In the genomic region with DNA sequence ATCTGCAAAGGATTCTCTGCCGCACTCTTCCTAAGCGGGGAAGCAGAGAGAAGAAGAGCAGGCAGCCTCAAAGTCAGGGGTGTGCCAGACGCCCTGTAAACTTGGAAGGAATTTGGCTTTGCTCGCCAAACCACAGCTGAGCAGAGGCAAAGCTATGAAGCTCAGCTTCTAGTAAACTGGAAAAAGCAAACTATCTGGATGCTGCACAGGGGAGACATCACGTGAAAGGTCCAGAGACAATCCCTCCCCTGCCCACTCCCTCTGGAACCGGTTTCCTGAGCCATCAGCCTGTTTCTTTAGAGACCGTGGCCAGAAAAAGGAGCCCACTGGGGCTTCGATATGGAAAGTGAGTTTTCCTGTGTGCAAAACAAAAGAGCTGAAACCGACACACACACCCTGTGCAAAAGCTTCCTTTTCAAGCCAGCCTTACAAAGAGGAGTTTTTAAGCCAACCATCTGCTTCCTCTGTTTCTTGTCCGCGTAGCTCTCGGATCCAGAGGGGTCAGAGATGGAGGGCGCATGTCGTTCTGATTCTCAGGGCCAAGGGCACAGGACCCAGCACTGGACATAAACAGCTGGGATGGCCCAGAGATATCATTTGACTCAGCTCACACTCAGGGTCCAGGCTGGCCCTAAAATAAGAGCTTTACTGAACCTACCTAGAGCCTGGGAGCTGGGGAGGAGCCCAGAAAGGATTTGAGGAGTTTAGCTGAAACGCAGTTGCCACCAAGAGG, we compare ENCODE assay signal across 14 cellular contexts. TPM values are rescaled to one million over a fixed set of nuclear protein-coding genes. Genes with fewer than 3 reads are reported as not detected.
DNase-seq lines count a peak whose midpoint lies in the region; ATAC-seq, FAIRE-seq and TF ChIP-seq lines count a peak whose summit lies in the region.
"Had no signal": no experiment of that assay in that cellular context is flagged by ENCODE, and none has a peak within 500 bp of the region (broad histone marks: within the 10 kb centered on the region; RNA-seq: fewer than 3 reads in every experiment).

No MANE protein-coding gene starts in this region.

- H3K4me3 ChIP-seq in liver (ENCODE audit: low read depth in 1 of 3, low read length in 3 of 3) (no peak overlapping the region), HepG2 (replicated peaks in 1 of 3; ENCODE audit: insufficient read depth in 1 of 3, low read depth in 2 of 3, low read length in 3 of 3) (no peak overlapping the region), fibroblast of lung (replicated peaks in 1 of 4; ENCODE audit: control extremely low read depth in 1 of 4, insufficient read depth in 1 of 4, low read depth in 3 of 4, low read length in 4 of 4) (peak overlapping the region; percentile 9 to 39 (median 22))

- intact Hi-C loops in HepG2 (cut with micrococcal nuclease; ENCODE audit: unreplicated experiment): no loop called here

- no TSS peak for BruUV-seq in HepG2 (replicated peaks; lab: Mats Ljungman, UMichigan)

- in situ Hi-C loops in HepG2 (cut with HindIII; ENCODE audit: extremely low pct_ligation_motif_present, low pct_unique_long_range_greater_than_20kb): no loop called here

- H3K27ac Mint-ChIP-seq in naive thymus-derived CD8-positive, alpha-beta T cell: no peak overlapping the region
- no peak overlapping the region for H3K27ac Mint-ChIP-seq in T-helper 2 cell treated with Interferon-gamma antibody and Interleukin-4, amounts not matched to agents 5 μg/mL and 100 μg/mL, for 36 hours
- H3K27ac Mint-ChIP-seq: activated CD4-positive, alpha-beta T cell treated with anti-CD3 and anti-CD28 coated beads, Interleukin-2, amount 10 ng/mL, durations not matched to agents 7 days and 5 days had no signal

- H3K27me3 Mint-ChIP-seq in naive thymus-derived CD8-positive, alpha-beta T cell: no peaks in the 10 kb centered on the region
- H3K27me3 Mint-ChIP-seq in T-helper 2 cell treated with Interferon-gamma antibody and Interleukin-4, amounts not matched to agents 5 μg/mL and 100 μg/mL, for 36 hours (ENCODE audit: low read depth): no peaks in the 10 kb centered on the region
- H3K27me3 Mint-ChIP-seq: activated CD4-positive, alpha-beta T cell treated with anti-CD3 and anti-CD28 coated beads, Interleukin-2, amount 10 ng/mL, durations not matched to agents 7 days and 5 days; central memory CD8-positive, alpha-beta T cell had no signal

- no peak for DNase-seq in HepG2 (ENCODE audit: low spot score)
- DNase-seq in fibroblast of lung (ENCODE audit: low read depth in 2 of 2): peak; percentile 80 to 88
- peak in 3 of 10 donors; percentile 21 to 37 (median 25) for DNase-seq in naive thymus-derived CD8-positive, alpha-beta T cell
- no peak for DNase-seq in activated gamma-delta T cell (lab: John Stamatoyannopoulos, UW)
- no peak for DNase-seq in T-helper 2 cell treated with Interferon-gamma antibody and Interleukin-4, amounts not matched to agents 5 μg/mL and 100 μg/mL, for 36 hours (ENCODE audit: low spot score)
- DNase-seq in kidney tubule cell (ENCODE audit: low spot score): no peak
- DNase-seq: activated CD4-positive, alpha-beta T cell treated with anti-CD3 and anti-CD28 coated beads, Interleukin-2, amount 10 ng/mL, durations not matched to agents 7 days and 5 days; C1 segment of cervical spinal cord; islet precursor cell; NCI-H187 had no signal

- no peak overlapping the region for H3K4me2 ChIP-seq in HepG2 (ENCODE audit: low read depth, low read length)
- H3K4me2 ChIP-seq in fibroblast of lung (ENCODE audit: extremely low read depth, insufficient read depth, low read length): peak overlapping the region; percentile 65

- no peak overlapping the region for H2AFZ ChIP-seq in HepG2 (ENCODE audit: low read length)
- peak overlapping the region; percentile 24 for H2AFZ ChIP-seq in fibroblast of lung (ENCODE audit: low read length)

- CTCF ChIA-PET in HepG2 (lab: Yijun Ruan, JAX; ENCODE audit: low intra/inter-chr PET ratio, low total read pairs): no interaction called here

- H3K79me2 ChIP-seq in HepG2 (ENCODE audit: insufficient read depth, low read length) (no peaks in the 10 kb centered on the region), fibroblast of lung (ENCODE audit: control insufficient read depth, insufficient read depth, low read length) (no peaks in the 10 kb centered on the region)

- H3K9me3 Mint-ChIP-seq in naive thymus-derived CD8-positive, alpha-beta T cell: peaks cover 0 to 8% (median 0%) of the 10 kb centered on the region in 9 donors
- H3K9me3 Mint-ChIP-seq in T-helper 2 cell treated with Interferon-gamma antibody and Interleukin-4, amounts not matched to agents 5 μg/mL and 100 μg/mL, for 36 hours: peaks cover 6% of the 10 kb centered on the region
- H3K9me3 Mint-ChIP-seq: central memory CD8-positive, alpha-beta T cell had no signal

- FAIRE-seq in HepG2 (lab: Jason Lieb, UNC): no peak

- H3K9ac ChIP-seq in liver (ENCODE audit: low read depth in 1 of 2, low read length in 2 of 2): no peak overlapping the region
- no peak overlapping the region for H3K9ac ChIP-seq in HepG2 (ENCODE audit: insufficient read depth, low read depth, low read length)
- no peak overlapping the region for H3K9ac ChIP-seq in fibroblast of lung (ENCODE audit: insufficient read depth, low read length)

- H3K4me3 Mint-ChIP-seq in naive thymus-derived CD8-positive, alpha-beta T cell: no peak overlapping the region
- H3K4me3 Mint-ChIP-seq in T-helper 2 cell treated with Interferon-gamma antibody and Interleukin-4, amounts not matched to agents 5 μg/mL and 100 μg/mL, for 36 hours: no peak overlapping the region
- H3K4me3 Mint-ChIP-seq: activated CD4-positive, alpha-beta T cell treated with anti-CD3 and anti-CD28 coated beads, Interleukin-2, amount 10 ng/mL, durations not matched to agents 7 days and 5 days; central memory CD8-positive, alpha-beta T cell had no signal

- H3K36me3 Mint-ChIP-seq in naive thymus-derived CD8-positive, alpha-beta T cell: peaks cover 5 to 14% (median 8%) of the 10 kb centered on the region in 3 donors
- peaks cover 3% of the 10 kb centered on the region for H3K36me3 Mint-ChIP-seq in T-helper 2 cell treated with Interferon-gamma antibody and Interleukin-4, amounts not matched to agents 5 μg/mL and 100 μg/mL, for 36 hours (ENCODE audit: low read depth)

- 70% methylated on average over 15 of the region's 15 CpGs for WGBS in liver
- 96% methylated on average over 12 of the region's 15 CpGs for WGBS in HepG2 (ENCODE audit: low lambda C conversion rate)

- peaks cover 0 to 3% (median 2%) of the 10 kb centered on the region in 4 donors for H3K4me1 Mint-ChIP-seq in naive thymus-derived CD8-positive, alpha-beta T cell
- peaks cover 1% of the 10 kb centered on the region for H3K4me1 Mint-ChIP-seq in T-helper 2 cell treated with Interferon-gamma antibody and Interleukin-4, amounts not matched to agents 5 μg/mL and 100 μg/mL, for 36 hours (ENCODE audit: low read depth)
- H3K4me1 Mint-ChIP-seq: activated CD4-positive, alpha-beta T cell treated with anti-CD3 and anti-CD28 coated beads, Interleukin-2, amount 10 ng/mL, durations not matched to agents 7 days and 5 days; central memory CD8-positive, alpha-beta T cell had no signal

- no peak overlapping the region for H3K27ac ChIP-seq in liver (ENCODE audit: low read depth in 1 of 2, low read length in 2 of 2)
- no peak overlapping the region for H3K27ac ChIP-seq in HepG2 (ENCODE audit: extremely low read length, insufficient read depth, low read length)
- H3K27ac ChIP-seq in fibroblast of lung (ENCODE audit: insufficient read depth, low read length): no peak overlapping the region

- TF ChIP-seq EP300 in HepG2 (IDR thresholded peaks at IDR 0.05; ENCODE audit: low read depth in 2 of 2, low read length in 2 of 2) (no peak), HepG2 (CRISPR knock-in tag; IDR thresholded peaks at IDR 0.05; ENCODE audit: borderline replicate concordance) (no peak)

- H3K27me3 ChIP-seq in liver (ENCODE audit: control insufficient read depth in 4 of 4, insufficient read depth in 4 of 4, low read length in 3 of 4) (no peaks in the 10 kb centered on the region), HepG2 (ENCODE audit: control insufficient read depth in 1 of 2, insufficient read depth in 2 of 2, low read length in 2 of 2) (no peaks in the 10 kb centered on the region), fibroblast of lung (ENCODE audit: control insufficient read depth, insufficient read depth, low read length) (no peaks in the 10 kb centered on the region)

- H4K20me1 ChIP-seq in HepG2 (ENCODE audit: insufficient read depth, low read length): no peaks in the 10 kb centered on the region
- H4K20me1 ChIP-seq in fibroblast of lung (ENCODE audit: control insufficient read depth, extremely low read depth, insufficient read depth, low read length): no peaks in the 10 kb centered on the region

- TF ChIP-seq CTCF in liver (IDR thresholded peaks at IDR 0.05; ENCODE audit: low read depth, low read length, missing input control) (no peak), HepG2 (CRISPR knock-in tag; IDR thresholded peaks at IDR 0.05) (no peak), fibroblast of lung (conservative IDR thresholded peaks at IDR 0.05 in 1 of 2, IDR thresholded peaks at IDR 0.05 in 1 of 2; ENCODE audit: low read depth in 1 of 2, low read length in 2 of 2) (no peak)

- TF ChIP-seq RAD21 in liver (IDR thresholded peaks at IDR 0.05) (no peak), HepG2 (CRISPR knock-in tag; IDR thresholded peaks at IDR 0.05) (no peak)

- POLR2A ChIA-PET in HepG2 (lab: Yijun Ruan, JAX): interaction anchor here (0.5 kb wide), 1 partner anchor 193 kb away, joined by 3 read pairs; no protein-coding TSS in a partner anchor
- POLR2A ChIA-PET in naive thymus-derived CD8-positive, alpha-beta T cell (lab: Charles Lee): interaction anchor here (0.7 to 1.8 kb wide), 10 partner anchors 8 to 84 kb away, joined by 3 to 10 read pairs (median 3); a partner anchor contains a TSS

- H3K9me3 ChIP-seq in liver (ENCODE audit: control insufficient read depth in 4 of 4, low read length in 3 of 4): no peaks in the 10 kb centered on the region
- no peaks in the 10 kb centered on the region for H3K9me3 ChIP-seq in HepG2 (ENCODE audit: low read length)
- H3K9me3 ChIP-seq in fibroblast of lung (ENCODE audit: control insufficient read depth, insufficient read depth, low read depth, low read length): no peaks in the 10 kb centered on the region

- peaks cover 0 to 2% (median 0%) of the 10 kb centered on the region in 4 donors for H3K4me1 ChIP-seq in liver (ENCODE audit: control insufficient read depth in 4 of 4, insufficient read depth in 4 of 4, low read length in 3 of 4)
- H3K4me1 ChIP-seq in HepG2 (ENCODE audit: insufficient read depth, low read length): peaks cover 13% of the 10 kb centered on the region
- H3K4me1 ChIP-seq in fibroblast of lung (ENCODE audit: control insufficient read depth, extremely low read depth, insufficient read depth, low read length): peaks cover 9% of the 10 kb centered on the region

- no peaks in the 10 kb centered on the region for H3K36me3 ChIP-seq in liver (ENCODE audit: control insufficient read depth in 4 of 4, insufficient read depth in 3 of 4, low read depth in 1 of 4, low read length in 3 of 4)
- H3K36me3 ChIP-seq in HepG2 (replicated peaks in 1 of 2; ENCODE audit: control insufficient read depth in 1 of 2, insufficient read depth in 2 of 2, low read length in 2 of 2): peaks cover 2 to 4% of the 10 kb centered on the region in 2 experiments; a peak in 2 of 5 replicates
- H3K36me3 ChIP-seq in fibroblast of lung (ENCODE audit: control insufficient read depth, insufficient read depth, low read length): no peaks in the 10 kb centered on the region

- ATAC-seq in HepG2 (no peak), GM21576 (IDR thresholded peaks at IDR 0.05; ENCODE audit: unreplicated experiment) (no peak)
- peak; percentile 66 to 70 for ATAC-seq in naive thymus-derived CD8-positive, alpha-beta T cell
- ATAC-seq: Panc1 had no signal

- TF ChIP-seq POLR2A in HepG2 (IDR thresholded peaks at IDR 0.05; ENCODE audit: insufficient read depth in 1 of 2, low read depth in 2 of 2, low read length in 2 of 2): no peak

RNA-seq across cellular contexts. Expression of a gene that starts 58.2 kb away (rescaled TPM):
- total RNA-seq in liver: 10 to 100 TPM in 1 of 2 donors, 1 to 10 TPM in 1; 8.7 to 10.4 TPM
- 10 to 100 TPM in 1 of 2 donors, 1 to 10 TPM in 1; 3.1 to 11.1 TPM for polyA plus RNA-seq in liver
- 21.5 and 24.2 TPM in 2 replicates for total RNA-seq in HepG2 (2016; rRNA removed; fragmentation: Illumina TruSeq; extraction: Trizol)
- 9.3 and 11.4 TPM in 2 replicates for total RNA-seq in HepG2 (2016; cell fraction: cytosol; rRNA removed; fragmentation: Illumina TruSeq; extraction: Trizol; ENCODE audit: low read depth)
- total RNA-seq in HepG2 (2016; cell fraction: insoluble cytoplasmic fraction; rRNA removed; fragmentation: Illumina TruSeq; extraction: Trizol): 21.5 and 22.4 TPM in 2 replicates
- total RNA-seq in HepG2 (2016; cell fraction: membrane; rRNA removed; fragmentation: Illumina TruSeq; extraction: Trizol): 10.7 and 11.7 TPM in 2 replicates
- total RNA-seq in HepG2 (2016; cell fraction: nucleus; rRNA removed; fragmentation: Illumina TruSeq; extraction: Trizol): 14.3 and 17.6 TPM in 2 replicates
- 11.8 and 11.9 TPM in 2 replicates for polyA plus RNA-seq in HepG2 (2011; rRNA removed)
- polyA plus RNA-seq in HepG2 (2011; cell fraction: cytosol; rRNA removed): 9.1 and 16.3 TPM in 2 replicates
- 28.7 and 38.5 TPM in 2 replicates for polyA plus RNA-seq in HepG2 (2011; cell fraction: nucleus; rRNA removed)
- polyA plus RNA-seq in HepG2 (2012): 12.3 and 13.8 TPM in 2 replicates
- 2.6 and 3.4 TPM in 2 replicates for polyA plus RNA-seq in HepG2 (2016; cell fraction: cytosol; fragmentation: Illumina TruSeq; extraction: Trizol; ENCODE audit: low read depth)
- polyA plus RNA-seq in HepG2 (2016; cell fraction: insoluble cytoplasmic fraction; fragmentation: Illumina TruSeq; extraction: Trizol; ENCODE audit: low read depth): 29.1 and 34.4 TPM in 2 replicates
- polyA plus RNA-seq in HepG2 (2016; cell fraction: membrane; fragmentation: Illumina TruSeq; extraction: Trizol; ENCODE audit: low read depth): 7.7 and 8.4 TPM in 2 replicates
- 31.1 and 34.8 TPM in 2 replicates for polyA plus RNA-seq in HepG2 (2016; cell fraction: nucleus; fragmentation: Illumina TruSeq; extraction: Trizol; ENCODE audit: insufficient read depth, low read depth)
- polyA minus RNA-seq in HepG2 (2011; rRNA and poly(A)+ RNA removed; ENCODE audit: low replicate concordance): 34.6 and 56.2 TPM in 2 replicates
- 16.3 and 29.9 TPM in 2 replicates for polyA minus RNA-seq in HepG2 (2011; cell fraction: cytosol; rRNA and poly(A)+ RNA removed)
- 11.7 and 12.9 TPM in 2 replicates for polyA minus RNA-seq in HepG2 (2011; cell fraction: nucleus; rRNA and poly(A)+ RNA removed)
- total RNA-seq in fibroblast of lung: 10.3 and 14.2 TPM in 2 replicates
- 13.1 and 19.2 TPM in 2 replicates for polyA plus RNA-seq in fibroblast of lung
- polyA plus RNA-seq in fibroblast of lung (2012): 17.8 and 25.9 TPM in 2 replicates
- 25.8 and 31.6 TPM in 2 replicates for polyA minus RNA-seq in fibroblast of lung (ENCODE audit: low replicate concordance)
- 10 to 100 TPM; 12.3 to 16.3 TPM for total RNA-seq in naive thymus-derived CD8-positive, alpha-beta T cell
- polyA plus RNA-seq in naive thymus-derived CD8-positive, alpha-beta T cell: 1 to 10 TPM; 2.8 to 4.6 (median 4.6) TPM

RNA-seq across cellular contexts. Expression of a gene that starts 58.8 kb away (rescaled TPM):
- 10 to 100 TPM; 11.1 to 14.4 TPM for total RNA-seq in liver
- polyA plus RNA-seq in liver: 10 to 100 TPM; 11.8 to 13.0 TPM
- total RNA-seq in HepG2 (2016; rRNA removed; fragmentation: Illumina TruSeq; extraction: Trizol): 28.2 and 29.2 TPM in 2 replicates
- 36.8 and 38.5 TPM in 2 replicates for total RNA-seq in HepG2 (2016; cell fraction: cytosol; rRNA removed; fragmentation: Illumina TruSeq; extraction: Trizol; ENCODE audit: low read depth)
- total RNA-seq in HepG2 (2016; cell fraction: insoluble cytoplasmic fraction; rRNA removed; fragmentation: Illumina TruSeq; extraction: Trizol): 22.1 and 28.2 TPM in 2 replicates
- 16.2 and 18.2 TPM in 2 replicates for total RNA-seq in HepG2 (2016; cell fraction: membrane; rRNA removed; fragmentation: Illumina TruSeq; extraction: Trizol)
- total RNA-seq in HepG2 (2016; cell fraction: nucleus; rRNA removed; fragmentation: Illumina TruSeq; extraction: Trizol): 14.2 and 14.5 TPM in 2 replicates
- 7.9 and 9.0 TPM in 2 replicates for polyA plus RNA-seq in HepG2 (2011; rRNA removed)
- polyA plus RNA-seq in HepG2 (2011; cell fraction: cytosol; rRNA removed): 8.2 and 10.4 TPM in 2 replicates
- 11.2 and 11.4 TPM in 2 replicates for polyA plus RNA-seq in HepG2 (2011; cell fraction: nucleus; rRNA removed)
- polyA plus RNA-seq in HepG2 (2012): 17.4 and 18.1 TPM in 2 replicates
- polyA plus RNA-seq in HepG2 (2016; cell fraction: cytosol; fragmentation: Illumina TruSeq; extraction: Trizol; ENCODE audit: low read depth): 6.9 and 8.4 TPM in 2 replicates
- polyA plus RNA-seq in HepG2 (2016; cell fraction: insoluble cytoplasmic fraction; fragmentation: Illumina TruSeq; extraction: Trizol; ENCODE audit: low read depth): 26.6 and 31.8 TPM in 2 replicates
- 9.5 and 9.9 TPM in 2 replicates for polyA plus RNA-seq in HepG2 (2016; cell fraction: membrane; fragmentation: Illumina TruSeq; extraction: Trizol; ENCODE audit: low read depth)
- 32.1 and 33.3 TPM in 2 replicates for polyA plus RNA-seq in HepG2 (2016; cell fraction: nucleus; fragmentation: Illumina TruSeq; extraction: Trizol; ENCODE audit: insufficient read depth, low read depth)
- polyA minus RNA-seq in HepG2 (2011; rRNA and poly(A)+ RNA removed; ENCODE audit: low replicate concordance): 18.3 and 37.7 TPM in 2 replicates
- 9.6 and 10.1 TPM in 2 replicates for polyA minus RNA-seq in HepG2 (2011; cell fraction: cytosol; rRNA and poly(A)+ RNA removed)
- 8.6 and 12.4 TPM in 2 replicates for polyA minus RNA-seq in HepG2 (2011; cell fraction: nucleus; rRNA and poly(A)+ RNA removed)
- total RNA-seq in fibroblast of lung: 12.3 and 14.5 TPM in 2 replicates
- polyA plus RNA-seq in fibroblast of lung: 12.1 and 12.7 TPM in 2 replicates
- polyA plus RNA-seq in fibroblast of lung (2012): 14.0 and 16.2 TPM in 2 replicates
- 11.5 and 11.9 TPM in 2 replicates for polyA minus RNA-seq in fibroblast of lung (ENCODE audit: low replicate concordance)
- total RNA-seq in naive thymus-derived CD8-positive, alpha-beta T cell: 10 to 100 TPM; 46.2 to 47.3 TPM
- polyA plus RNA-seq in naive thymus-derived CD8-positive, alpha-beta T cell: 10 to 100 TPM; 14.6 to 35.4 (median 27.6) TPM

Comparison
In these comparisons a context has a peak if more than half of its experiments do, and no peak if none do; other contexts are left out.
1. H3K4me3 ChIP-seq: peak in fibroblast of lung (4 of 4); none in liver (0 of 3) and HepG2 (0 of 3).
2. ATAC-seq: peak in naive thymus-derived CD8-positive, alpha-beta T cell (2 of 2); none in HepG2 (single experiment) and GM21576 (single experiment).
3. DNase-seq: peak in fibroblast of lung (2 of 2); none in HepG2 (single experiment), activated gamma-delta T cell (single experiment), T-helper 2 cell treated with Interferon-gamma antibody and Interleukin-4, amounts not matched to agents 5 μg/mL and 100 μg/mL, for 36 hours (single experiment) and kidney tubule cell (single experiment).